ENCODE assay signal across 21 cellular contexts in the genomic region with DNA sequence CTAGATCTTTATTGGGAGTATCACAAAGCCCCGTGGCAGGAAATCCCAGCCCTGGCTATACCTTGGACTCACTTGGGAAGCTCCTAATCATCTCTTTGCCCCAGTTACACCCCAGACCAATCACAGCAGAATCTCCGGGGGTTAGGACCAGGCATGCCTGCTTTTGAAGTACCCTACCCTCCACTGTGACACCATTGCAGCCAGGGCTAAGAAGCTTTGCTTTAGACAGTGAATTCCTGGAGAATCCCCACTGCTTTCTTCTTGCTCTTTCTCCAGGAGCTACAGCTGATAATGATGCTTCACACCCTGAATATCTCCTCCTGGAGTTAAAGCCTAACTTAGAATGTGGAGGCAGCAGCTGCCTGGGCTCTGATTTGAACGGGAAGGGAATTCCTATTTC. TPM values are rescaled to one million over a fixed set of nuclear protein-coding genes. Genes with fewer than 3 reads are reported as not detected.
"Had no signal": no experiment of that assay in that cellular context is flagged by ENCODE, and none has a peak within 500 bp of the region (broad histone marks: within the 10 kb centered on the region; RNA-seq: fewer than 3 reads in every experiment).

No MANE protein-coding gene starts in this region.

- H3K4me3 ChIP-seq: ascending aorta, heart left ventricle, mucosa of descending colon, tibial artery had no signal

- H3K27ac ChIP-seq: ascending aorta, tibial artery, VCaP had no signal

- FAIRE-seq: bronchial epithelial cell, endometrium, kidney had no signal

- H3K4me3 Mint-ChIP-seq: activated CD4-positive, alpha-beta T cell treated with anti-CD3 and anti-CD28 coated beads, Interleukin-2, amount 10 ng/mL, durations not matched to agents 7 days and 5 days; activated CD8-positive, alpha-beta T cell treated with anti-CD3 and anti-CD28 coated beads, Interleukin-2, amount 10 ng/mL, durations not matched to agents 7 days and 5 days; activated T-helper 17 cell treated with anti-CD3 and anti-CD28 coated beads, Interleukin-2, amount 50 U/mL, for 72 hours; neural crest cell; stimulated activated naive CD8-positive, alpha-beta T cell treated with anti-CD3 and anti-CD28 coated beads, Interleukin-15, Interleukin-2, amounts not matched to agents 100 ng/mL and 50 ng/mL, for 24 hours had no signal

- H3K27me3 Mint-ChIP-seq: stimulated activated naive CD8-positive, alpha-beta T cell treated with anti-CD3 and anti-CD28 coated beads, Interleukin-15, Interleukin-2, amounts not matched to agents 100 ng/mL and 50 ng/mL, for 24 hours had no signal

- DNase-seq: activated CD4-positive, alpha-beta T cell treated with anti-CD3 and anti-CD28 coated beads, Interleukin-2, amount 10 ng/mL, durations not matched to agents 7 days and 5 days; activated CD8-positive, alpha-beta T cell treated with anti-CD3 and anti-CD28 coated beads, Interleukin-2, amount 10 ng/mL, durations not matched to agents 7 days and 5 days; cerebellar nuclear complex; cortex of kidney; heart left ventricle; kidney; mucosa of descending colon; stimulated activated CD4-positive, alpha-beta T cell treated with anti-CD3 and anti-CD28 coated beads, Interleukin-1b, Interleukin-23, amount 100 ng/mL, for 48 hours; tibial artery had no signal

- H3K36me3 ChIP-seq: ascending aorta, heart left ventricle, tibial artery had no signal

- H3K9me3 Mint-ChIP-seq: activated CD4-positive, alpha-beta T cell treated with anti-CD3 and anti-CD28 coated beads, Interleukin-2, amount 10 ng/mL, durations not matched to agents 7 days and 5 days; activated naive CD4-positive, alpha-beta T cell treated with anti-CD3 and anti-CD28 coated beads, Interleukin-2, amount 50 U/mL, for 72 hours; activated T-helper 17 cell treated with anti-CD3 and anti-CD28 coated beads, Interleukin-2, amount 50 U/mL, for 72 hours; neural crest cell; stimulated activated naive CD8-positive, alpha-beta T cell treated with anti-CD3 and anti-CD28 coated beads, Interleukin-15, Interleukin-2, amounts not matched to agents 100 ng/mL and 50 ng/mL, for 24 hours had no signal

- H3K27ac Mint-ChIP-seq: activated CD4-positive, alpha-beta T cell treated with anti-CD3 and anti-CD28 coated beads, Interleukin-2, amount 10 ng/mL, durations not matched to agents 7 days and 5 days; activated CD8-positive, alpha-beta T cell treated with anti-CD3 and anti-CD28 coated beads, Interleukin-2, amount 10 ng/mL, durations not matched to agents 7 days and 5 days; activated naive CD4-positive, alpha-beta T cell treated with anti-CD3 and anti-CD28 coated beads, Interleukin-2, amount 50 U/mL, for 72 hours; activated T-helper 17 cell treated with anti-CD3 and anti-CD28 coated beads, Interleukin-2, amount 50 U/mL, for 72 hours; stimulated activated naive CD8-positive, alpha-beta T cell treated with anti-CD3 and anti-CD28 coated beads, Interleukin-15, Interleukin-2, amounts not matched to agents 100 ng/mL and 50 ng/mL, for 24 hours had no signal

- H3K9me3 ChIP-seq: ascending aorta, heart left ventricle, mucosa of descending colon, tibial artery had no signal

- H3K4me1 Mint-ChIP-seq: activated T-helper 17 cell treated with anti-CD3 and anti-CD28 coated beads, Interleukin-2, amount 50 U/mL, for 72 hours had no signal

- H3K27me3 ChIP-seq: ascending aorta, heart left ventricle, tibial artery had no signal

- H3K4me1 ChIP-seq: ascending aorta had no signal

- ATAC-seq: activated CD4-positive, CD25-positive, alpha-beta regulatory T cell treated with anti-CD3 and anti-CD28 coated beads, Interleukin-2, amount 50 U/mL, for 24 hours; activated CD8-positive, alpha-beta T cell treated with anti-CD3 and anti-CD28 coated beads, Interleukin-2, amount 10 ng/mL, durations not matched to agents 7 days and 5 days; activated naive CD4-positive, alpha-beta T cell treated with anti-CD3 and anti-CD28 coated beads, Interleukin-2, amount 50 U/mL, for 72 hours; activated T-helper 17 cell treated with anti-CD3 and anti-CD28 coated beads, Interleukin-2, amount 50 U/mL, for 72 hours; heart left ventricle; left lobe of liver; mucosa of descending colon; SK-N-SH treated with all-trans-retinoic acid at 6 μM for 48 hours had no signal

- H3K36me3 Mint-ChIP-seq: activated naive CD4-positive, alpha-beta T cell treated with anti-CD3 and anti-CD28 coated beads, Interleukin-2, amount 50 U/mL, for 72 hours had no signal

RNA-seq across cellular contexts. Expression of a gene that starts 20.0 kb away (rescaled TPM):
- total RNA-seq: lung microvascular endothelial cell had no signal
